Comparison of ENCODE assay signal across 20 cellular contexts in genomic region chr2:72024451-72025175, GRCh38.
DNase-seq lines count a peak whose midpoint lies in the region; ATAC-seq and TF ChIP-seq lines count a peak whose summit lies in the region.
"Had no signal": no experiment of that assay in that cellular context is flagged by ENCODE, and none has a peak within 500 bp of the region (broad histone marks: within the 10 kb centered on the region; RNA-seq: fewer than 3 reads in every experiment).

No MANE protein-coding gene starts in this region.

- no peak overlapping the region for H2BK20ac ChIP-seq in H9 (ENCODE audit: low read depth, low read length, poor library complexity, severe bottlenecking)

- ATAC-seq in effector memory CD8-positive, alpha-beta T cell (replicated peaks): no peak
- ATAC-seq: body of pancreas, natural killer cell, T-cell had no signal

- no peaks in the 10 kb centered on the region for H3K79me2 ChIP-seq in H9 (ENCODE audit: insufficient read depth, low read length)

- H3K27me3 Mint-ChIP-seq in H9 (ENCODE audit: low read depth): no peaks in the 10 kb centered on the region
- no peaks in the 10 kb centered on the region for H3K27me3 Mint-ChIP-seq in activated T-helper 2 cell treated with anti-CD3 and anti-CD28 coated beads, Interferon-gamma antibody, Interleukin-2, Interleukin-4, amounts not matched to agents 10 μg/mL and 5 μg/mL and 100 μg/mL, durations not matched to agents 14 hours and 24 hours and 36 hours (ENCODE audit: low read depth)
- H3K27me3 Mint-ChIP-seq in effector memory CD8-positive, alpha-beta T cell: peaks cover 16 to 18% of the 10 kb centered on the region in 2 donors
- H3K27me3 Mint-ChIP-seq: dendritic cell treated with granulocyte-macrophage colony-stimulating factor and Interleukin-4, amounts not matched to agents 40 ng/mL and 50 ng/mL, for 4 days had no signal

- no peak overlapping the region for H3K23ac ChIP-seq in H9 (ENCODE audit: insufficient read length, low read depth, low read length)
- no peak overlapping the region for H3K23ac ChIP-seq in neuronal stem cell (ENCODE audit: low read depth, low read length, poor library complexity)

- H3K36me3 Mint-ChIP-seq in H9 (ENCODE audit: insufficient read depth in 1 of 3, low read depth in 3 of 3): peaks cover 0 to 8% (median 0%) of the 10 kb centered on the region in 3 experiments; a peak in 2 of 7 replicates
- no peaks in the 10 kb centered on the region for H3K36me3 Mint-ChIP-seq in activated T-helper 2 cell treated with anti-CD3 and anti-CD28 coated beads, Interferon-gamma antibody, Interleukin-2, Interleukin-4, amounts not matched to agents 10 μg/mL and 5 μg/mL and 100 μg/mL, durations not matched to agents 14 hours and 24 hours and 36 hours (ENCODE audit: low read depth)
- H3K36me3 Mint-ChIP-seq in effector memory CD8-positive, alpha-beta T cell (ENCODE audit: insufficient read depth): no peaks in the 10 kb centered on the region
- H3K36me3 Mint-ChIP-seq: activated naive CD8-positive, alpha-beta T cell treated with anti-CD3 and anti-CD28 coated beads, Interleukin-2, amount 10 ng/mL, durations not matched to agents 7 days and 5 days; memory B cell; natural killer cell; T-cell had no signal

- H3K4me3 Mint-ChIP-seq in H9: no peak overlapping the region
- no peak overlapping the region for H3K4me3 Mint-ChIP-seq in activated T-helper 2 cell treated with anti-CD3 and anti-CD28 coated beads, Interferon-gamma antibody, Interleukin-2, Interleukin-4, amounts not matched to agents 10 μg/mL and 5 μg/mL and 100 μg/mL, durations not matched to agents 14 hours and 24 hours and 36 hours (ENCODE audit: low read depth)
- H3K4me3 Mint-ChIP-seq in effector memory CD8-positive, alpha-beta T cell: no peak overlapping the region
- H3K4me3 Mint-ChIP-seq: activated naive CD8-positive, alpha-beta T cell treated with anti-CD3 and anti-CD28 coated beads, Interleukin-2, amount 10 ng/mL, durations not matched to agents 7 days and 5 days; dendritic cell treated with granulocyte-macrophage colony-stimulating factor and Interleukin-4, amounts not matched to agents 40 ng/mL and 50 ng/mL, for 4 days; memory B cell; natural killer cell; T-cell had no signal

- DNase-seq in A673 (ENCODE audit: low spot score) (peak; percentile 40), H9 (peak; percentile 22), neuronal stem cell (ENCODE audit: low spot score) (no peak), D341Med (ENCODE audit: low spot score) (no peak), middle frontal gyrus (ENCODE audit: extremely low spot score, low spot score) (no peak)
- DNase-seq in activated T-helper 2 cell treated with anti-CD3 and anti-CD28 coated beads, Interferon-gamma antibody, Interleukin-2, Interleukin-4, amounts not matched to agents 10 μg/mL and 5 μg/mL and 100 μg/mL, durations not matched to agents 14 hours and 24 hours and 36 hours (ENCODE audit: low spot score): peak; percentile 0
- no peak for DNase-seq in effector memory CD8-positive, alpha-beta T cell
- DNase-seq: activated naive CD8-positive, alpha-beta T cell treated with anti-CD3 and anti-CD28 coated beads, Interleukin-2, amount 10 ng/mL, durations not matched to agents 7 days and 5 days; body of pancreas; foreskin fibroblast; kidney; natural killer cell; NCI-H1930; NCI-H526 treated with DMSO at 0.1 percent for 48 hours; SHP77 treated with DMSO at 0.1 percent for 48 hours; testis had no signal

- H3K9me3 ChIP-seq in A673 (ENCODE audit: low read depth, low read length, poor library complexity, severe bottlenecking) (no peaks in the 10 kb centered on the region), H9 (ENCODE audit: control insufficient read depth, low read depth, low read length) (no peaks in the 10 kb centered on the region), neuronal stem cell (replicated peaks in 1 of 2; ENCODE audit: control insufficient read depth in 2 of 2, insufficient read depth in 1 of 2, low read depth in 1 of 2, low read length in 2 of 2) (no peaks in the 10 kb centered on the region)
- H3K9me3 ChIP-seq: body of pancreas, testis had no signal

- H3K14ac ChIP-seq in H9 (ENCODE audit: insufficient read depth, low read length) (no peak overlapping the region; the same call in 1 of the 2 replicates), neuronal stem cell (ENCODE audit: low read length) (peak overlapping the region; percentile 82)

- H3T11ph ChIP-seq in H9 (ENCODE audit: low read length): no peak overlapping the region

- H2AK5ac ChIP-seq in H9 (ENCODE audit: insufficient read length, low read length) (no peak overlapping the region), neuronal stem cell (ENCODE audit: low read depth, low read length) (no peak overlapping the region)

- no peaks in the 10 kb centered on the region for H3K36me3 ChIP-seq in A673 (ENCODE audit: insufficient read depth, low read length, poor library complexity, severe bottlenecking)
- no peaks in the 10 kb centered on the region for H3K36me3 ChIP-seq in neuronal stem cell (replicated peaks in 1 of 2; ENCODE audit: control insufficient read depth in 2 of 2, insufficient read depth in 2 of 2, low read length in 2 of 2)

- POLR2A ChIA-PET in A673 (lab: Charles Lee; ENCODE audit: low non-redundant PET): no interaction called here

- intact Hi-C loops in A673 (cut with micrococcal nuclease; ENCODE audit: unreplicated experiment): no loop called here
- intact Hi-C loops in activated T-helper 2 cell treated with anti-CD3 and anti-CD28 coated beads, Interferon-gamma antibody, Interleukin-2, Interleukin-4, amounts not matched to agents 10 μg/mL and 5 μg/mL and 100 μg/mL, durations not matched to agents 14 hours and 24 hours and 36 hours (cut with micrococcal nuclease): no loop called here

- no peaks in the 10 kb centered on the region for H3K23me2 ChIP-seq in H9 (ENCODE audit: insufficient read length, low read depth, low read length, poor library complexity, severe bottlenecking)

- H2BK5ac ChIP-seq in H9 (ENCODE audit: insufficient read length, low read length) (no peak overlapping the region), neuronal stem cell (ENCODE audit: low read length) (no peak overlapping the region)

- no peaks in the 10 kb centered on the region for H3K27me3 ChIP-seq in A673 (replicated peaks; ENCODE audit: insufficient read depth, low read depth, low read length, poor library complexity)
- H3K27me3 ChIP-seq in H9 (ENCODE audit: insufficient read depth, low read length): no peaks in the 10 kb centered on the region
- H3K27me3 ChIP-seq in neuronal stem cell (ENCODE audit: control insufficient read depth in 3 of 3, insufficient read depth in 3 of 3, low read depth in 1 of 3, low read length in 3 of 3): peaks cover 0 to 2% (median 0%) of the 10 kb centered on the region in 3 experiments
- H3K27me3 ChIP-seq: body of pancreas, testis had no signal

- WGBS in H9 (ENCODE audit: extremely low coverage, insufficient read length, low lambda C conversion rate): no CpG with 5 or more reads among the region's 16 CpGs
- WGBS in neuronal stem cell (ENCODE audit: extremely low coverage in 2 of 2, insufficient read length in 2 of 2, insufficient replicate concordance in 1 of 2), 2 donors: no CpG with 5 or more reads among the region's 16 CpGs

- H2AFZ ChIP-seq in H9 (ENCODE audit: low read length) (no peak overlapping the region), neuronal stem cell (ENCODE audit: low read length) (no peak overlapping the region)

- H2BK120ac ChIP-seq in H9 (ENCODE audit: low read depth, low read length, poor library complexity, severe bottlenecking) (no peak overlapping the region), neuronal stem cell (ENCODE audit: low read depth, low read length) (no peak overlapping the region)

- no peak overlapping the region for H3K27ac ChIP-seq in A673 (ENCODE audit: low read depth, low read length, poor library complexity, severe bottlenecking)
- no peak overlapping the region for H3K27ac ChIP-seq in H9 (ENCODE audit: insufficient read length, low read depth, low read length)
- no peak overlapping the region for H3K27ac ChIP-seq in neuronal stem cell (replicated peaks; ENCODE audit: low read length)
- H3K27ac ChIP-seq: body of pancreas, epithelial cell of prostate, testis had no signal

- CTCF ChIA-PET in A673 (lab: Charles Lee): no interaction called here

- no peak overlapping the region for H4K5ac ChIP-seq in H9 (ENCODE audit: insufficient read length, low read depth, low read length)

- no peak overlapping the region for H2BK15ac ChIP-seq in H9 (ENCODE audit: low read depth, low read length)
- no peak overlapping the region for H2BK15ac ChIP-seq in neuronal stem cell (ENCODE audit: low read length)

- H3K4ac ChIP-seq in H9 (ENCODE audit: low read depth, low read length) (no peak overlapping the region), neuronal stem cell (ENCODE audit: low read length) (peak overlapping the region; percentile 37)

- H3K4me1 ChIP-seq in A673 (ENCODE audit: insufficient read depth, low read length, poor library complexity, severe bottlenecking) (peaks cover 4% of the 10 kb centered on the region), H9 (ENCODE audit: insufficient read depth, low read length) (no peaks in the 10 kb centered on the region), neuronal stem cell (ENCODE audit: control insufficient read depth in 2 of 2, insufficient read depth in 1 of 2, low read depth in 1 of 2, low read length in 2 of 2) (no peaks in the 10 kb centered on the region)
- H3K4me1 ChIP-seq: body of pancreas, testis had no signal

- H3K9ac ChIP-seq in H9 (ENCODE audit: extremely low read depth, insufficient read length, low read length): no peak overlapping the region
- no peak overlapping the region for H3K9ac ChIP-seq in neuronal stem cell (ENCODE audit: low read depth, low read length, poor library complexity)

- peaks cover 6 to 10% of the 10 kb centered on the region in 2 experiments; a peak in 4 of 5 replicates for H3K9me3 Mint-ChIP-seq in H9
- H3K9me3 Mint-ChIP-seq in activated T-helper 2 cell treated with anti-CD3 and anti-CD28 coated beads, Interferon-gamma antibody, Interleukin-2, Interleukin-4, amounts not matched to agents 10 μg/mL and 5 μg/mL and 100 μg/mL, durations not matched to agents 14 hours and 24 hours and 36 hours: no peaks in the 10 kb centered on the region
- H3K9me3 Mint-ChIP-seq in effector memory CD8-positive, alpha-beta T cell: no peaks in the 10 kb centered on the region
- H3K9me3 Mint-ChIP-seq: dendritic cell treated with granulocyte-macrophage colony-stimulating factor and Interleukin-4, amounts not matched to agents 40 ng/mL and 50 ng/mL, for 4 days had no signal

- peak overlapping the region; percentile 17 for H2BK12ac ChIP-seq in H9 (ENCODE audit: insufficient read length, low read depth, low read length)
- H2BK12ac ChIP-seq in neuronal stem cell (ENCODE audit: low read length): no peak overlapping the region

- H3K4me2 ChIP-seq in H9 (ENCODE audit: insufficient read depth, insufficient read length, low read length) (no peak overlapping the region), neuronal stem cell (ENCODE audit: insufficient read depth, low read length, poor library complexity, severe bottlenecking) (no peak overlapping the region)

- H3K79me1 ChIP-seq in H9 (ENCODE audit: insufficient read depth, low read depth, low read length, poor library complexity, severe bottlenecking) (no peaks in the 10 kb centered on the region), neuronal stem cell (ENCODE audit: low read depth, low read length) (peaks cover 3% of the 10 kb centered on the region)

- H4K8ac ChIP-seq in H9 (replicated peaks; ENCODE audit: insufficient read length, low read depth, low read length) (no peak overlapping the region), neuronal stem cell (ENCODE audit: low read depth, low read length) (peak overlapping the region; percentile 43)

- TF ChIP-seq CTCF in A673 (conservative IDR thresholded peaks at IDR 0.05; ENCODE audit: low read depth, low read length): no peak
- no peak for TF ChIP-seq CTCF in H9 (conservative IDR thresholded peaks at IDR 0.05)

- peaks cover 0 to 5% of the 10 kb centered on the region in 2 experiments; a peak in 3 of 4 replicates for H3K4me1 Mint-ChIP-seq in H9
- H3K4me1 Mint-ChIP-seq in activated T-helper 2 cell treated with anti-CD3 and anti-CD28 coated beads, Interferon-gamma antibody, Interleukin-2, Interleukin-4, amounts not matched to agents 10 μg/mL and 5 μg/mL and 100 μg/mL, durations not matched to agents 14 hours and 24 hours and 36 hours (ENCODE audit: low read depth): no peaks in the 10 kb centered on the region
- H3K4me1 Mint-ChIP-seq in effector memory CD8-positive, alpha-beta T cell (ENCODE audit: low read depth in 2 of 2): no peaks in the 10 kb centered on the region
- H3K4me1 Mint-ChIP-seq: activated naive CD8-positive, alpha-beta T cell treated with anti-CD3 and anti-CD28 coated beads, Interleukin-2, amount 10 ng/mL, durations not matched to agents 7 days and 5 days; memory B cell; natural killer cell; T-cell had no signal

- H3K4me3 ChIP-seq in A673 (ENCODE audit: low read depth, low read length, poor library complexity, severe bottlenecking) (no peak overlapping the region), neuronal stem cell (ENCODE audit: low read length in 2 of 2) (no peak overlapping the region)
- H3K4me3 ChIP-seq: body of pancreas, testis had no signal

- no peak overlapping the region for H3K18ac ChIP-seq in H9 (ENCODE audit: insufficient read length, low read depth, low read length)
- peak overlapping the region; percentile 48 for H3K18ac ChIP-seq in neuronal stem cell (ENCODE audit: low read length)

- no peaks in the 10 kb centered on the region for H4K20me1 ChIP-seq in H9 (ENCODE audit: control insufficient read depth, insufficient read depth, insufficient read length)

- no peak overlapping the region for H4K91ac ChIP-seq in H9 (ENCODE audit: insufficient read length, low read depth, low read length)
- peak overlapping the region; percentile 53 for H4K91ac ChIP-seq in neuronal stem cell (ENCODE audit: low read depth, low read length, poor library complexity)

- no peak overlapping the region for H3K56ac ChIP-seq in H9 (ENCODE audit: insufficient read length, low read depth, low read length)

- no TSS peak for BruUV-seq in A673 (replicated peaks; lab: Mats Ljungman, UMichigan)

- H3K27ac Mint-ChIP-seq in H9: peak overlapping the region in 1 of 3 experiments; percentile 72; a peak in 1 of 7 replicates
- no peak overlapping the region for H3K27ac Mint-ChIP-seq in activated T-helper 2 cell treated with anti-CD3 and anti-CD28 coated beads, Interferon-gamma antibody, Interleukin-2, Interleukin-4, amounts not matched to agents 10 μg/mL and 5 μg/mL and 100 μg/mL, durations not matched to agents 14 hours and 24 hours and 36 hours
- H3K27ac Mint-ChIP-seq in effector memory CD8-positive, alpha-beta T cell: no peak overlapping the region
- H3K27ac Mint-ChIP-seq: activated naive CD8-positive, alpha-beta T cell treated with anti-CD3 and anti-CD28 coated beads, Interleukin-2, amount 10 ng/mL, durations not matched to agents 7 days and 5 days; dendritic cell treated with granulocyte-macrophage colony-stimulating factor and Interleukin-4, amounts not matched to agents 40 ng/mL and 50 ng/mL, for 4 days; memory B cell; natural killer cell; T-cell had no signal

Comparison
In these comparisons a context has a peak if more than half of its experiments do, and no peak if none do; other contexts are left out.
1. DNase-seq: peak in A673 (single experiment), H9 (single experiment) and activated T-helper 2 cell treated with anti-CD3 and anti-CD28 coated beads, Interferon-gamma antibody, Interleukin-2, Interleukin-4, amounts not matched to agents 10 μg/mL and 5 μg/mL and 100 μg/mL, durations not matched to agents 14 hours and 24 hours and 36 hours (single experiment); none in neuronal stem cell (single experiment), effector memory CD8-positive, alpha-beta T cell (0 of 3), D341Med (single experiment) and middle frontal gyrus (single experiment).